1 cellular context compared by ENCODE assay signal in the genomic region with DNA sequence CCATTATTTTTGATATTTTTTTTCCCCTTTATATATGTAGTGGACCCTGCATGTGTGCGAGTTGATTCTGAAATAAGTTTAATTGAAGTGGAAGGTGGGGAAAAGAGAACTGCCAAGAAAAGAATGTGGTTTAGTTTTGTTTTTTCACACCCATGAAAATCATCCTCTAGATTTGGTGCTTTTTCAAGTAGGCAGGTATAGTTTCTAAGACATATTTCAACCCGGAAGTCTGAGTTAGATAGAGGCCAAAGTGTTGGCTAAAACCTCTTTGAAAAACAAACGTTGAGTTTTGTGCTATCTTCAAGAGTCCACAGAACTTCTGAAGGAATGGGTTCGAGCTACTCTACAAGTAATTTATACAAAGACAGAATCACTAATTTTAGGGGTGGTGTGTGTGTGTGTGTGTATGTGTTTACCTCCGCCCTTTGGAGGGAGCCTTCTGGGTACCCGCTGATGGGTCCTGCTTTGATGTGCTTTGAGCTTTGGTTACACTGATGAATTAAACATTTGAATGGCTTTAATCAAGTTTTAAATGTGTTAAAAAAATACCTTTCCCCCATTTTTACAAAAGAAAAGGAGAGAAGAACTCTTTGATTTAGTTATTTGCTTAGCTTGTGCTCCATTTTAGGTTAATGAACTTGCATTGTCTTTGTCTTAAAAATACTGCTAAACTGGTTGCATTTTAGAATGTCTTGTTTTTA.
TF ChIP-seq lines count a peak whose summit lies in the region.

No MANE protein-coding gene starts in this region.

TF ChIP-seq in IMR-90, 13 proteins besides CTCF, POLR2A, EP300 and RAD21 (continued from another document):
- TF ChIP-seq RFX5 (IDR thresholded peaks at IDR 0.05; ENCODE audit: low read depth, low read length) (no peak), SMC3 (IDR thresholded peaks at IDR 0.05; ENCODE audit: low read depth, low read length) (no peak), RCOR1 (IDR thresholded peaks at IDR 0.05; ENCODE audit: insufficient replicate concordance, low read length) (no peak)
